ENCODE assay signal across 9 cellular contexts in genomic region chr11:206516-207212, GRCh38. TPM values are rescaled to one million over a fixed set of nuclear protein-coding genes. Genes with fewer than 3 reads are reported as not detected.
DNase-seq lines count a peak whose midpoint lies in the region; ATAC-seq and TF ChIP-seq lines count a peak whose summit lies in the region.
"Had no signal": no experiment of that assay in that cellular context is flagged by ENCODE, and none has a peak within 500 bp of the region (broad histone marks: within the 10 kb centered on the region; RNA-seq: fewer than 3 reads in every experiment).

No MANE protein-coding gene starts in this region.

- peak overlapping the region; percentile 78 for H3K27ac ChIP-seq in DND-41 (ENCODE audit: low read length)

- H3K79me2 ChIP-seq in DND-41 (ENCODE audit: insufficient read depth, low read length), result peaks cover 60% of the 10 kb centered on the region

- H3K4me1 Mint-ChIP-seq in T-helper 2 cell treated with Interferon-gamma antibody and Interleukin-4, amounts not matched to agents 5 μg/mL and 100 μg/mL, for 36 hours (ENCODE audit: low read depth), result peaks cover 35% of the 10 kb centered on the region
- H3K4me1 Mint-ChIP-seq in natural killer cell, result peaks cover 43 to 58% of the 10 kb centered on the region in 2 donors

- intact Hi-C loops in natural killer cell (cut with micrococcal nuclease), result loop anchor here (1.0 to 5.0 kb wide), 5 partner anchors 30 to 244 kb away; partner anchors contain the start of genes PSMD13, PTDSS2 and SIRT3

- peak overlapping the region; percentile 96 for H3K4me2 ChIP-seq in DND-41 (ENCODE audit: insufficient read depth, low read length)

- H3K9me3 ChIP-seq in DND-41 (ENCODE audit: insufficient read depth, low read length, severe bottlenecking), result no peaks in the 10 kb centered on the region

- H4K20me1 ChIP-seq in DND-41 (ENCODE audit: insufficient read depth, low read length), result peaks cover 57% of the 10 kb centered on the region

- H3K9ac ChIP-seq in DND-41 (ENCODE audit: low read depth, low read length), result peak overlapping the region; percentile 91

- peak overlapping the region; percentile 78 for H2AFZ ChIP-seq in DND-41 (ENCODE audit: low read depth, low read length)

- TF ChIP-seq CTCF in DND-41 (IDR thresholded peaks at IDR 0.05; ENCODE audit: borderline replicate concordance, extremely low read depth, low read length, poor library complexity, severe bottlenecking), result no peak
- TF ChIP-seq CTCF in epithelial cell of esophagus (IDR thresholded peaks at IDR 0.05; ENCODE audit: insufficient read depth, low read depth, low read length, missing control alignments), result no peak
- TF ChIP-seq CTCF in natural killer cell (IDR thresholded peaks at IDR 0.05), result no peak

- peaks cover 49% of the 10 kb centered on the region for H3K36me3 ChIP-seq in DND-41 (ENCODE audit: insufficient read depth, low read length)

- no peaks in the 10 kb centered on the region for H3K9me3 Mint-ChIP-seq in T-helper 2 cell treated with Interferon-gamma antibody and Interleukin-4, amounts not matched to agents 5 μg/mL and 100 μg/mL, for 36 hours
- H3K9me3 Mint-ChIP-seq in natural killer cell, result no peaks in the 10 kb centered on the region

- H3K4me1 ChIP-seq in DND-41 (ENCODE audit: insufficient read depth, low read length), result peaks cover 44% of the 10 kb centered on the region

- H3K27me3 ChIP-seq in DND-41 (ENCODE audit: insufficient read depth, low read length, poor library complexity), result no peaks in the 10 kb centered on the region

- peak overlapping the region; percentile 99 for H3K27ac Mint-ChIP-seq in T-helper 2 cell treated with Interferon-gamma antibody and Interleukin-4, amounts not matched to agents 5 μg/mL and 100 μg/mL, for 36 hours
- peak overlapping the region; percentile 99 for H3K27ac Mint-ChIP-seq in natural killer cell

- peaks cover 42% of the 10 kb centered on the region for H3K36me3 Mint-ChIP-seq in T-helper 2 cell treated with Interferon-gamma antibody and Interleukin-4, amounts not matched to agents 5 μg/mL and 100 μg/mL, for 36 hours (ENCODE audit: low read depth)
- H3K36me3 Mint-ChIP-seq in natural killer cell, result no peaks in the 10 kb centered on the region

- H3K4me3 Mint-ChIP-seq in T-helper 2 cell treated with Interferon-gamma antibody and Interleukin-4, amounts not matched to agents 5 μg/mL and 100 μg/mL, for 36 hours, result peak overlapping the region; percentile 93
- H3K4me3 Mint-ChIP-seq in natural killer cell, result peak overlapping the region; percentile 97

- peak overlapping the region; percentile 89 to 90 for H3K4me3 ChIP-seq in DND-41 (ENCODE audit: low read depth in 1 of 2, low read length in 2 of 2)
- H3K4me3 ChIP-seq in epithelial cell of esophagus (ENCODE audit: low read length), result peak overlapping the region; percentile 70

- peak; percentile 29 for DNase-seq in DND-41
- no peak for DNase-seq in T-helper 2 cell treated with Interferon-gamma antibody and Interleukin-4, amounts not matched to agents 5 μg/mL and 100 μg/mL, for 36 hours (ENCODE audit: low spot score)
- no peak for DNase-seq in epithelial cell of esophagus (ENCODE audit: low read depth)
- no peak for DNase-seq in natural killer cell
- DNase-seq in cerebellar nuclear complex (lab: John Stamatoyannopoulos, UW), result no peak
- DNase-seq in ureter (ENCODE audit: low spot score), result no peak

- H3K27me3 Mint-ChIP-seq in T-helper 2 cell treated with Interferon-gamma antibody and Interleukin-4, amounts not matched to agents 5 μg/mL and 100 μg/mL, for 36 hours (ENCODE audit: low read depth), result no peaks in the 10 kb centered on the region
- H3K27me3 Mint-ChIP-seq in natural killer cell (ENCODE audit: low read depth in 2 of 2), result no peaks in the 10 kb centered on the region

- no peak for ATAC-seq in DND-41 (ENCODE audit: insufficient read depth, low read depth)
- ATAC-seq in HG02763 (IDR thresholded peaks at IDR 0.05; ENCODE audit: unreplicated experiment), result peak; percentile 3
- no peak for ATAC-seq in natural killer cell
- no peak for ATAC-seq in GM21423 (IDR thresholded peaks at IDR 0.05; ENCODE audit: unreplicated experiment)

RNA-seq across cellular contexts. Expression of gene BET1L, which starts 0.5 kb away (rescaled TPM):
- total RNA-seq in natural killer cell, result 10 to 100 TPM; 32.4 to 44.1 (median 35.8) TPM
- total RNA-seq in ureter, result 59.9 TPM

RNA-seq across cellular contexts. Expression of gene RIC8A, which starts 0.8 kb away (rescaled TPM):
- 100 to 1,000 TPM; 102 to 153 (median 106) TPM for total RNA-seq in natural killer cell
- 108 TPM for total RNA-seq in ureter

RNA-seq across cellular contexts. Expression of gene SCGB1C1, which starts 13.8 kb away (rescaled TPM):
- total RNA-seq in natural killer cell (1 to 10 TPM in 1 of 3 donors, under 1 TPM in 1, not detected in 1; 0.73 to 2.1 TPM), ureter (not detected)
- total RNA-seq: SK-MEL-5 had no signal

RNA-seq across cellular contexts. Expression of gene SIRT3, which starts 29.5 kb away (rescaled TPM):
- total RNA-seq in natural killer cell (10 to 100 TPM; 20.1 to 24.2 (median 21.2) TPM), ureter (13.9 TPM)

RNA-seq across cellular contexts. Expression of gene PSMD13, which starts 30.1 kb away (rescaled TPM):
- 100 to 1,000 TPM in 2 of 3 donors, 10 to 100 TPM in 1; 94.6 to 111 (median 104) TPM for total RNA-seq in natural killer cell
- total RNA-seq in ureter, result 87.5 TPM
